Comparison of ENCODE assay signal across 16 cellular contexts in genomic region chr5:175681045-175681974, GRCh38. TPM values are rescaled to one million over a fixed set of nuclear protein-coding genes. Genes with fewer than 3 reads are reported as not detected.
A peak's percentile ranks its signal among the peaks of the same experiment; 100 is the strongest.
DNase-seq lines count a peak whose midpoint lies in the region; ATAC-seq, FAIRE-seq and TF ChIP-seq lines count a peak whose summit lies in the region.
"Had no signal": no experiment of that assay in that cellular context is flagged by ENCODE, and none has a peak within 500 bp of the region (broad histone marks: within the 10 kb centered on the region; RNA-seq: fewer than 3 reads in every experiment).

No MANE protein-coding gene starts in this region.

- no peaks in the 10 kb centered on the region for H3K36me3 Mint-ChIP-seq in neural progenitor cell

- BruUV-seq in K562 (replicated peaks; lab: Mats Ljungman, UMichigan): no TSS peak

- ATAC-seq in K562 (no peak), left ventricle myocardium superior (peak; percentile 86), left lobe of liver (no peak), GM19324 (IDR thresholded peaks at IDR 0.05; ENCODE audit: low FRiP score, unreplicated experiment) (no peak)

- H3K36me3 ChIP-seq in K562 (ENCODE audit: control insufficient read depth, insufficient read depth, low read length) (no peaks in the 10 kb centered on the region), spleen (peaks cover 0 to 41% (median 5%) of the 10 kb centered on the region in 6 donors), neural progenitor cell (no peaks in the 10 kb centered on the region)
- H3K36me3 ChIP-seq: thyroid gland had no signal

- no peaks in the 10 kb centered on the region for H3F3A ChIP-seq in neural progenitor cell (ENCODE audit: low read depth)

- H3K9me3 Mint-ChIP-seq in neural progenitor cell: no peaks in the 10 kb centered on the region

- H3K9me3 ChIP-seq in K562 (replicated peaks; ENCODE audit: control insufficient read depth, insufficient read depth, low read depth, low read length) (no peaks in the 10 kb centered on the region), spleen (no peaks in the 10 kb centered on the region), neural progenitor cell (ENCODE audit: low read depth) (no peaks in the 10 kb centered on the region)
- H3K9me3 ChIP-seq: thyroid gland had no signal

- no peak overlapping the region for H3K4me2 ChIP-seq in K562 (ENCODE audit: insufficient read depth, low read length)
- no peak overlapping the region for H3K4me2 ChIP-seq in neural progenitor cell

- DNase-seq in NCI-H345 (lab: John Stamatoyannopoulos, UW) (peak; percentile 75), K562 (ENCODE audit: extremely low read depth in 1 of 4, low spot score in 3 of 4) (no peak), left ventricle myocardium superior (peak; percentile 62), spleen (peak; percentile 25), left lobe of liver (ENCODE audit: low spot score) (no peak), neural progenitor cell (ENCODE audit: low spot score) (no peak)
- DNase-seq: DMS53; erythroblast; KBM-7; NCI-H510A treated with DMSO at 0.1 percent for 48 hours; stimulated activated CD4-positive, alpha-beta T cell treated with anti-CD3 and anti-CD28 coated beads, Interleukin-1b, Interleukin-23, amount 100 ng/mL, for 48 hours; thyroid gland had no signal

- no peak for TF ChIP-seq CTCF in K562 (IDR thresholded peaks at IDR 0.05 in 2 of 3, conservative IDR thresholded peaks at IDR 0.05 in 1 of 3; ENCODE audit: insufficient read depth in 2 of 3, low read depth in 1 of 3, low read length in 3 of 3)
- TF ChIP-seq CTCF in spleen (IDR thresholded peaks at IDR 0.05 in 8 of 11, conservative IDR thresholded peaks at IDR 0.05 in 3 of 11): no peak
- TF ChIP-seq CTCF in neural progenitor cell (IDR thresholded peaks at IDR 0.05): no peak

- no peak for FAIRE-seq in K562 (lab: Jason Lieb, UNC)
- FAIRE-seq: keratinocyte had no signal

- H3K4me3 Mint-ChIP-seq in neural progenitor cell: no peak overlapping the region

- no peak overlapping the region for H2AFZ ChIP-seq in K562 (ENCODE audit: low read depth, low read length)
- no peak overlapping the region for H2AFZ ChIP-seq in neural progenitor cell (replicated peaks)

- POLR2A ChIA-PET in K562 (lab: Yijun Ruan, JAX): interaction anchor here (1.2 kb wide), 1 partner anchor 9 kb away, joined by 5 read pairs; no protein-coding TSS in a partner anchor

- no peaks in the 10 kb centered on the region for H3K79me2 ChIP-seq in K562 (ENCODE audit: control insufficient read depth, insufficient read depth, low read length)
- no peaks in the 10 kb centered on the region for H3K79me2 ChIP-seq in neural progenitor cell (ENCODE audit: low read depth)

- WGBS in K562 (ENCODE audit: insufficient coverage, low coverage, missing lambda C conversion rate): 1% methylated on average over 21 of the region's 21 CpGs
- 81 to 87% (median 83%) methylated on average over 21 of the region's 21 CpGs for WGBS in spleen, 5 donors

- H3K9me1 ChIP-seq in K562 (ENCODE audit: control insufficient read depth, insufficient read depth, low read length): no peaks in the 10 kb centered on the region

- no peak for TF ChIP-seq EP300 in K562 (IDR thresholded peaks at IDR 0.05; ENCODE audit: low read length)

- H3K27me3 ChIP-seq in K562 (ENCODE audit: control insufficient read depth in 2 of 2, insufficient read depth in 2 of 2, low read length in 2 of 2): peaks cover 38 to 94% of the 10 kb centered on the region in 2 experiments
- no peaks in the 10 kb centered on the region for H3K27me3 ChIP-seq in spleen (replicated peaks in 1 of 7)
- H3K27me3 ChIP-seq in neural progenitor cell: no peaks in the 10 kb centered on the region
- H3K27me3 ChIP-seq: thyroid gland had no signal

- no peak overlapping the region for H3K27ac Mint-ChIP-seq in neural progenitor cell

- no peak overlapping the region for H3K9ac ChIP-seq in K562 (ENCODE audit: insufficient read depth in 1 of 2, low read depth in 2 of 2, low read length in 2 of 2)
- H3K9ac ChIP-seq in neural progenitor cell: no peak overlapping the region

- H3K4me3 ChIP-seq in K562: no peak overlapping the region
- H3K4me3 ChIP-seq in spleen: no peak overlapping the region
- H3K4me3 ChIP-seq in neural progenitor cell: no peak overlapping the region
- H3K4me3 ChIP-seq: thyroid gland had no signal

- peaks cover 2% of the 10 kb centered on the region for H3K4me1 Mint-ChIP-seq in neural progenitor cell

- CTCF ChIA-PET in K562 (lab: Yijun Ruan, JAX; ENCODE audit: low intra/inter-chr PET ratio): no interaction called here

- TF ChIP-seq RAD21 in K562 (CRISPR knock-in tag; conservative IDR thresholded peaks at IDR 0.05 in 1 of 2, IDR thresholded peaks at IDR 0.05 in 1 of 2): no peak

- H3K27me3 Mint-ChIP-seq in neural progenitor cell (ENCODE audit: insufficient read depth, low read depth): peaks cover 15% of the 10 kb centered on the region

- peaks cover 18% of the 10 kb centered on the region; the same call in 1 of the 2 replicates for H4K20me1 ChIP-seq in K562 (replicated peaks; ENCODE audit: control insufficient read depth, insufficient read depth, low read length)
- H4K20me1 ChIP-seq in neural progenitor cell (ENCODE audit: low read depth): no peaks in the 10 kb centered on the region

- H3K4me1 ChIP-seq in K562 (replicated peaks in 1 of 2; ENCODE audit: control insufficient read depth in 2 of 2, insufficient read depth in 2 of 2, low read length in 2 of 2) (no peaks in the 10 kb centered on the region), spleen (peaks cover 0 to 48% (median 6%) of the 10 kb centered on the region in 6 donors), neural progenitor cell (no peaks in the 10 kb centered on the region)
- H3K4me1 ChIP-seq: thyroid gland had no signal

- intact Hi-C loops in K562 (cut with micrococcal nuclease) (no loop called here), left ventricle myocardium superior (cut with micrococcal nuclease) (no loop called here), spleen (cut with DNase I; ENCODE audit: low total_unique reads) (no loop called here)

- TF ChIP-seq POLR2A in K562 (conservative IDR thresholded peaks at IDR 0.05): no peak
- TF ChIP-seq POLR2A in spleen (IDR thresholded peaks at IDR 0.05): no peak

- in situ Hi-C loops in K562 (cut with MboI): no loop called here

- H3K27ac ChIP-seq in K562 (ENCODE audit: extremely low read depth, low read depth, low read length): no peak overlapping the region
- H3K27ac ChIP-seq in spleen: peak overlapping the region in 2 of 8 donors; percentile 26 to 87
- no peak overlapping the region for H3K27ac ChIP-seq in neural progenitor cell
- H3K27ac ChIP-seq: C4-2B, thyroid gland, VCaP had no signal

TF ChIP-seq in K562, 482 proteins besides CTCF, POLR2A, EP300 and RAD21 (continues in another document):
- peak; percentile 26; the same call in 1 of the 2 replicates for TF ChIP-seq TFE3 (CRISPR knock-in tag; IDR thresholded peaks at IDR 0.05)

RNA-seq across cellular contexts. Expression of gene HRH2, which starts 23.4 kb away (rescaled TPM):
- not detected in 2 replicates for total RNA-seq in K562 (2011; cell fraction: chromatin; rRNA removed; ENCODE audit: low replicate concordance)
- not detected in 2 replicates for total RNA-seq in K562 (2011; cell fraction: nucleolus; rRNA removed)
- total RNA-seq in K562 (2011; cell fraction: nucleoplasm; rRNA removed): not detected in 2 replicates
- total RNA-seq in K562 (2014; rRNA removed): not detected in 2 replicates
- not detected in 2 replicates for total RNA-seq in K562 (2014; rRNA removed; fragmentation: Illumina TruSeq; extraction: Trizol)
- not detected in 2 replicates for total RNA-seq in K562 (2015; rRNA removed; fragmentation: Illumina TruSeq; extraction: Trizol)
- 0.07 TPM in 1 of 2 replicates, not detected in the other for total RNA-seq in K562 (2021)
- not detected in 2 replicates for polyA plus RNA-seq in K562 (2011; rRNA removed)
- not detected in 2 replicates for polyA plus RNA-seq in K562 (2011; cell fraction: cytosol; rRNA removed)
- not detected in 2 replicates for polyA plus RNA-seq in K562 (2011; cell fraction: nucleus; rRNA removed)
- 0.05 and 0.12 TPM in 2 replicates for polyA plus RNA-seq in K562 (2012)
- 0.04 TPM in 1 of 2 replicates, not detected in the other for polyA plus RNA-seq in K562 (2014; fragmentation: Illumina TruSeq; extraction: Trizol)
- polyA plus RNA-seq in K562 (2014; fragmentation: Nextera tagmentation; extraction: Ambion mirVana): not detected
- polyA plus RNA-seq in K562 (2014; rRNA removed): not detected in 2 replicates
- not detected in 2 replicates for polyA minus RNA-seq in K562 (2011; rRNA and poly(A)+ RNA removed)
- polyA minus RNA-seq in K562 (2011; cell fraction: cytosol; rRNA and poly(A)+ RNA removed): not detected in 2 replicates
- not detected in 2 replicates for polyA minus RNA-seq in K562 (2011; cell fraction: nucleus; rRNA and poly(A)+ RNA removed)
- total RNA-seq in left ventricle myocardium superior: 58.0 TPM
- 10 to 100 TPM; 14.6 to 85.2 (median 31.9) TPM for total RNA-seq in spleen
- 1 to 10 TPM; 1.9 to 4.8 (median 4.4) TPM for polyA plus RNA-seq in spleen
- 0.23 TPM for total RNA-seq in left lobe of liver
- total RNA-seq in neural progenitor cell (ENCODE audit: low replicate concordance): 0.19 TPM in 1 of 2 replicates, not detected in the other
- polyA plus RNA-seq: keratinocyte had no signal

Comparison
In these comparisons a context has a peak if more than half of its experiments do, and no peak if none do; other contexts are left out.
1. DNase-seq: peak in NCI-H345 (single experiment), left ventricle myocardium superior (single experiment) and spleen (single experiment); none in K562 (0 of 4), left lobe of liver (single experiment) and neural progenitor cell (single experiment).
2. RNA of gene HRH2, which starts 23.4 kb away (total RNA-seq): 58.0 TPM in left ventricle myocardium superior (single experiment) and 14.6 to 85.2 TPM in spleen; 0.23 TPM in left lobe of liver (single experiment), 0.07 TPM in K562 and 0.19 TPM in neural progenitor cell; every median in the first group is over 10 times any median in the second.